ENCODE assay signal across 8 cellular contexts in genomic region chr2:216695401-216695821, GRCh38. TPM values are rescaled to one million over a fixed set of nuclear protein-coding genes. Genes with fewer than 3 reads are reported as not detected.
DNase-seq lines count a peak whose midpoint lies in the region; ATAC-seq and TF ChIP-seq lines count a peak whose summit lies in the region.

Gene IGFBP5 (minus strand): TSS chr2:216695549. CDS start chr2:216694775, 774 bp downstream.

- no peaks in the 10 kb centered on the region for H3K36me3 ChIP-seq in tibial artery

- peak within 1 kb of the TSS; percentile 86 to 88 for H3K27ac ChIP-seq in tibial artery

- H3K4me3 ChIP-seq in epithelial cell of proximal tubule (ENCODE audit: low read depth, low read length) (peak within 1 kb of the TSS; percentile 71), tibial artery (peak within 1 kb of the TSS; percentile 67 to 71)

- H3K27ac Mint-ChIP-seq in activated CD4-positive, alpha-beta T cell treated with anti-CD3 and anti-CD28 coated beads, Interleukin-2, amount 10 ng/mL, durations not matched to agents 7 days and 5 days: no peak within 1 kb of the TSS

- no peak for DNase-seq in activated CD4-positive, alpha-beta T cell treated with anti-CD3 and anti-CD28 coated beads, Interleukin-2, amount 10 ng/mL, durations not matched to agents 7 days and 5 days
- no peak for DNase-seq in activated CD4-positive, alpha-beta T cell treated with anti-CD3 and anti-CD28 coated beads for 48 hours
- DNase-seq in SHP77 treated with DMSO at 0.1 percent for 48 hours (lab: John Stamatoyannopoulos, UW) (peak; percentile 87), epithelial cell of proximal tubule (ENCODE audit: low read depth) (no peak), mesenteric fat pad (ENCODE audit: low spot score) (no peak), tibial artery (peak; percentile 89 to 96)

- no peaks in the 10 kb centered on the region for H3K9me3 Mint-ChIP-seq in activated CD4-positive, alpha-beta T cell treated with anti-CD3 and anti-CD28 coated beads, Interleukin-2, amount 10 ng/mL, durations not matched to agents 7 days and 5 days

- CTCF ChIA-PET in activated CD4-positive, alpha-beta T cell treated with anti-CD3 and anti-CD28 coated beads, Interleukin-2, amount 10 ng/mL, durations not matched to agents 7 days and 5 days (lab: Charles Lee): interaction anchor here (0.7 to 1.7 kb wide), 3 partner anchors 10 to 25 kb away, joined by 3 to 4 read pairs (median 3); no protein-coding TSS in a partner anchor

- POLR2A ChIA-PET in activated CD4-positive, alpha-beta T cell treated with anti-CD3 and anti-CD28 coated beads, Interleukin-2, amount 10 ng/mL, durations not matched to agents 7 days and 5 days (lab: Charles Lee): no interaction called here

- H3K4me1 Mint-ChIP-seq in activated CD4-positive, alpha-beta T cell treated with anti-CD3 and anti-CD28 coated beads, Interleukin-2, amount 10 ng/mL, durations not matched to agents 7 days and 5 days: peaks cover 29% of the 10 kb centered on the region

- no peak for TF ChIP-seq CTCF in epithelial cell of proximal tubule (conservative IDR thresholded peaks at IDR 0.05; ENCODE audit: low read depth, low read length)
- TF ChIP-seq CTCF in tibial artery (IDR thresholded peaks at IDR 0.05): peak in 1 of 2 experiments; percentile 6

- ATAC-seq in GM21529 (IDR thresholded peaks at IDR 0.05; ENCODE audit: unreplicated experiment) (no peak), GM19455 (IDR thresholded peaks at IDR 0.05; ENCODE audit: unreplicated experiment) (no peak)

- H3K36me3 Mint-ChIP-seq in activated CD4-positive, alpha-beta T cell treated with anti-CD3 and anti-CD28 coated beads, Interleukin-2, amount 10 ng/mL, durations not matched to agents 7 days and 5 days (ENCODE audit: low read depth): no peaks in the 10 kb centered on the region

- H3K4me3 Mint-ChIP-seq in activated CD4-positive, alpha-beta T cell treated with anti-CD3 and anti-CD28 coated beads, Interleukin-2, amount 10 ng/mL, durations not matched to agents 7 days and 5 days: peak within 1 kb of the TSS; percentile 70

- H3K4me1 ChIP-seq in tibial artery: peaks cover 0 to 53% (median 44%) of the 10 kb centered on the region in 4 donors

- intact Hi-C loops in tibial artery (cut with DNase I; ENCODE audit: low total_unique reads): loop anchor here (5.0 to 10.0 kb wide), 4 partner anchors 289 to 1017 kb away; no protein-coding TSS in a partner anchor

- no peaks in the 10 kb centered on the region for H3K9me3 ChIP-seq in tibial artery

- H3K27me3 Mint-ChIP-seq in activated CD4-positive, alpha-beta T cell treated with anti-CD3 and anti-CD28 coated beads, Interleukin-2, amount 10 ng/mL, durations not matched to agents 7 days and 5 days: peaks cover 67% of the 10 kb centered on the region

- no peaks in the 10 kb centered on the region for H3K27me3 ChIP-seq in tibial artery

RNA-seq across cellular contexts. Expression of gene IGFBP5, which starts in this region (rescaled TPM):
- total RNA-seq in activated CD4-positive, alpha-beta T cell treated with anti-CD3 and anti-CD28 coated beads, Interleukin-2, amount 10 ng/mL, durations not matched to agents 7 days and 5 days: not detected
- 61.9 and 111 TPM in 2 replicates for total RNA-seq in epithelial cell of proximal tubule
- total RNA-seq in mesenteric fat pad: 497 TPM

Comparison
In these comparisons a context has a peak if more than half of its experiments do, and no peak if none do; other contexts are left out.
1. RNA of gene IGFBP5 (total RNA-seq): 497 TPM in mesenteric fat pad (single experiment) and 61.9 to 111 TPM in epithelial cell of proximal tubule; not detected in activated CD4-positive, alpha-beta T cell treated with anti-CD3 and anti-CD28 coated beads, Interleukin-2, amount 10 ng/mL, durations not matched to agents 7 days and 5 days; every median in the first group is over 10 times any median in the second.
2. DNase-seq: peak in SHP77 treated with DMSO at 0.1 percent for 48 hours (single experiment) and tibial artery (2 of 2); none in activated CD4-positive, alpha-beta T cell treated with anti-CD3 and anti-CD28 coated beads, Interleukin-2, amount 10 ng/mL, durations not matched to agents 7 days and 5 days (single experiment), activated CD4-positive, alpha-beta T cell treated with anti-CD3 and anti-CD28 coated beads for 48 hours (single experiment), epithelial cell of proximal tubule (single experiment) and mesenteric fat pad (single experiment).